Comparison of ENCODE assay signal across 9 cellular contexts in the genomic region with DNA sequence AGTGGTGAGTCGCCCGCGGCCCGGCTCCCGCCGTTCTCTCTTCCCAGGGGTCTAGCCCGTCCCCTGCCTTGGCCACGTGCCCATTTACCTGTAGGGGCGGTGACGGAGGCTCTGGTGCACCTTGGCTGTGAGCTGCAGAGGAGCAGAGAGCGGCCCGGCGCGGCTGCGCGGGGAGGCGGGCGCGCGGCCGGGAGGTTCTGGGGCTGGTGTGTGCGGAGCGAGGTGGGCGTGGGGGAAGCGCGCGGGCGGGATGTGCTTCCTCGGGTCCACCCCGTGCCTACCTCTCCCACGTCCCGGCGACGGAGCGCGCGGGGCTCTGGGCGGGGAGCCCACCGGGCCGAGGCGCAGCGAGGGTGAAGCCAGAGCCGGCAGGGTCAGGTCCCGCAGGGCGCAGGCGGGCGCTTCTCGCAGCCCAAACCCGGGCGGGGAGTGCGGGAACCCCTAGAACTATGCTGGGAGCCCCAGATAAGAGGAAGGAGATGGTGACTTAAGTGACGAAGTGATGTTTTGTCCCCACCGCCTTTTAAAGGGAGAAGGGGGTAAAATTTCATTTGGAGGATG. TPM values are rescaled to one million over a fixed set of nuclear protein-coding genes. Genes with fewer than 3 reads are reported as not detected.
A peak's percentile ranks its signal among the peaks of the same experiment; 100 is the strongest.
DNase-seq lines count a peak whose midpoint lies in the region; ATAC-seq, FAIRE-seq and TF ChIP-seq lines count a peak whose summit lies in the region.
"Had no signal": no experiment of that assay in that cellular context is flagged by ENCODE, and none has a peak within 500 bp of the region (broad histone marks: within the 10 kb centered on the region; RNA-seq: fewer than 3 reads in every experiment).

No MANE protein-coding gene starts in this region.

- CTCF ChIA-PET in PC-3 (lab: Charles Lee), result interaction anchor here (1.4 kb wide), 1 partner anchor 21 kb away, joined by 3 read pairs; no protein-coding TSS in a partner anchor

- H3K9me2 ChIP-seq in PC-3 (replicated peaks; ENCODE audit: low read length), result no peaks in the 10 kb centered on the region

- no peak for TF ChIP-seq CTCF in PC-3 (conservative IDR thresholded peaks at IDR 0.05; ENCODE audit: low read depth, low read length)

- no peak for FAIRE-seq in small intestine (lab: Jason Lieb, UNC)

- H3K4me3 ChIP-seq in PC-3 (ENCODE audit: low read length), result peak overlapping the region; percentile 94
- H3K4me3 ChIP-seq in iPS-20b (ENCODE audit: low read length), result peak overlapping the region; percentile 84
- H3K4me3 ChIP-seq in small intestine (ENCODE audit: low read depth in 1 of 2, low read length in 2 of 2), result peak overlapping the region; percentile 86 to 88

- H3K9me3 ChIP-seq in PC-3 (ENCODE audit: low read length) (no peaks in the 10 kb centered on the region), iPS-20b (ENCODE audit: insufficient read depth, low read depth, low read length) (no peaks in the 10 kb centered on the region), small intestine (ENCODE audit: control insufficient read depth, low read depth) (no peaks in the 10 kb centered on the region)

- ATAC-seq in HG02943 (IDR thresholded peaks at IDR 0.05; ENCODE audit: low read depth, unreplicated experiment), result peak; percentile 9
- peak; percentile 21 for ATAC-seq in PC-3

- H3F3A ChIP-seq in PC-3 (ENCODE audit: low read length, unreplicated experiment), result peaks cover 6% of the 10 kb centered on the region

- H2AFZ ChIP-seq in PC-3 (ENCODE audit: low read length), result peak overlapping the region; percentile 61

- peaks cover 17% of the 10 kb centered on the region; the same call in 1 of the 2 replicates for H3K36me3 ChIP-seq in PC-3 (ENCODE audit: low read depth, low read length)
- peaks cover 38% of the 10 kb centered on the region for H3K36me3 ChIP-seq in iPS-20b (ENCODE audit: insufficient read depth, low read depth, low read length)
- H3K36me3 ChIP-seq in small intestine (ENCODE audit: control insufficient read depth in 2 of 2, insufficient read depth in 2 of 2, low read length in 2 of 2), result peaks cover 5 to 10% of the 10 kb centered on the region in 2 donors

- DNase-seq in NCI-H2196 (lab: John Stamatoyannopoulos, UW; ENCODE audit: unreplicated experiment) (peak; percentile 78), NCI-H2196 treated with DMSO at 0.1 percent for 48 hours (lab: John Stamatoyannopoulos, UW; ENCODE audit: unreplicated experiment) (no peak), PC-3 (peak; percentile 51), small intestine (peak; percentile 68), EL (no peak)
- DNase-seq: DND-41 had no signal

- peaks cover 21% of the 10 kb centered on the region; the same call in 1 of the 2 replicates for H4K20me1 ChIP-seq in PC-3 (ENCODE audit: low read length)

- H3K4me1 ChIP-seq in PC-3 (ENCODE audit: insufficient read depth, low read length) (peaks cover 51% of the 10 kb centered on the region), iPS-20b (ENCODE audit: insufficient read depth, low read length) (peaks cover 34% of the 10 kb centered on the region), small intestine (ENCODE audit: control insufficient read depth in 2 of 2, insufficient read depth in 1 of 2, low read depth in 1 of 2, low read length in 1 of 2) (peaks cover 5 to 6% of the 10 kb centered on the region in 2 donors)

- intact Hi-C loops in PC-3 (cut with micrococcal nuclease), result loop anchor here (2.0 to 10.0 kb wide), 2 partner anchors 111 to 245 kb away; partner anchors contain the start of gene HUS1

- POLR2A ChIA-PET in PC-3 (lab: Charles Lee; ENCODE audit: unreplicated experiment), result interaction anchor here (0.5 to 1.5 kb wide), 5 partner anchors 48 to 557 kb away, joined by 3 to 8 read pairs (median 4); no protein-coding TSS in a partner anchor

- H3K4me2 ChIP-seq in PC-3 (ENCODE audit: low read length), result peak overlapping the region; percentile 98

- H3K79me2 ChIP-seq in PC-3 (ENCODE audit: low read length), result peaks cover 30% of the 10 kb centered on the region

- H3K9ac ChIP-seq in PC-3 (ENCODE audit: low read length), result peak overlapping the region; percentile 93
- H3K9ac ChIP-seq in iPS-20b (ENCODE audit: low read depth, low read length), result peak overlapping the region; percentile 79; the same call in 1 of the 2 replicates

- 1 to 3% (median 2%) methylated on average over 38 to 53 of the region's 53 CpGs for WGBS in small intestine, 3 donors

- no TSS peak for BruUV-seq in PC-3 (replicated peaks; lab: Mats Ljungman, UMichigan)

- peak overlapping the region; percentile 99 for H3K27ac ChIP-seq in PC-3 (ENCODE audit: low read length)
- H3K27ac ChIP-seq in angular gyrus (ENCODE audit: low read depth, low read length), result peak overlapping the region; percentile 80
- no peak overlapping the region for H3K27ac ChIP-seq in iPS-20b (ENCODE audit: low read length)
- peak overlapping the region; percentile 95 to 98 for H3K27ac ChIP-seq in small intestine (ENCODE audit: low read depth in 1 of 2, low read length in 1 of 2)

- no peaks in the 10 kb centered on the region for H3K27me3 ChIP-seq in PC-3 (ENCODE audit: low read length)
- H3K27me3 ChIP-seq in iPS-20b (ENCODE audit: insufficient read depth, low read length), result peaks cover 6% of the 10 kb centered on the region; the same call in 1 of the 2 replicates
- no peaks in the 10 kb centered on the region for H3K27me3 ChIP-seq in small intestine (ENCODE audit: control insufficient read depth in 2 of 2, insufficient read depth in 2 of 2, low read length in 2 of 2)

RNA-seq across cellular contexts. Expression of gene UPP1, which starts 0.4 kb away (rescaled TPM):
- total RNA-seq in PC-3 (2014; rRNA removed), result 71.9 and 77.7 TPM in 2 replicates
- polyA plus RNA-seq in small intestine, result 100 to 1,000 TPM in 1 of 3 donors, 10 to 100 TPM in 2; 42.4 to 105 (median 75.8) TPM

RNA-seq across cellular contexts. Expression of gene C7orf57, which starts 54.2 kb away (rescaled TPM):
- 0.15 TPM in 1 of 2 replicates, not detected in the other for total RNA-seq in PC-3 (2014; rRNA removed)
- polyA plus RNA-seq in small intestine, result under 1 TPM in 1 of 3 donors, not detected in 2; 0.03 TPM

Comparison
In these comparisons a context has a peak if more than half of its experiments do, and no peak if none do; other contexts are left out.
1. DNase-seq: peak in NCI-H2196 (single experiment), PC-3 (single experiment) and small intestine (single experiment); none in NCI-H2196 treated with DMSO at 0.1 percent for 48 hours (single experiment) and EL (single experiment).
2. Peak in every context shown above with its lines, with median percentiles within 50 percentile points of each other: H3K4me3 ChIP-seq.